In genomic region chr10:127797339-127797738, GRCh38 we compare ENCODE assay signal across 1 cellular context.
TF ChIP-seq lines count a peak whose summit lies in the region.

No MANE protein-coding gene starts in this region.

TF ChIP-seq in IMR-90, 13 proteins besides CTCF, POLR2A, EP300 and RAD21 (continued from another document):
- TF ChIP-seq ELK1 (IDR thresholded peaks at IDR 0.05; ENCODE audit: borderline replicate concordance, low read depth, low read length): no peak
- TF ChIP-seq FOS (IDR thresholded peaks at IDR 0.05; ENCODE audit: low read depth, low read length): no peak
- no peak for TF ChIP-seq MXI1 (IDR thresholded peaks at IDR 0.05; ENCODE audit: borderline replicate concordance, low read depth, low read length)
- TF ChIP-seq RCOR1 (IDR thresholded peaks at IDR 0.05; ENCODE audit: insufficient replicate concordance, low read length): no peak
- TF ChIP-seq MAFK (IDR thresholded peaks at IDR 0.05; ENCODE audit: low read depth, low read length): no peak
- TF ChIP-seq USF2 (IDR thresholded peaks at IDR 0.05; ENCODE audit: low read depth, low read length): no peak
